ENCODE assay signal across 11 cellular contexts in genomic region chr22:37328017-37328416, GRCh38. TPM values are rescaled to one million over a fixed set of nuclear protein-coding genes. Genes with fewer than 3 reads are reported as not detected.
DNase-seq lines count a peak whose midpoint lies in the region; ATAC-seq, FAIRE-seq and TF ChIP-seq lines count a peak whose summit lies in the region.
"Had no signal": no experiment of that assay in that cellular context is flagged by ENCODE, and none has a peak within 500 bp of the region (broad histone marks: within the 10 kb centered on the region; RNA-seq: fewer than 3 reads in every experiment).

No MANE protein-coding gene starts in this region.

- peak overlapping the region; percentile 72 for H3K4me2 ChIP-seq in PC-3 (ENCODE audit: low read length)

- H3K27me3 ChIP-seq in PC-3 (ENCODE audit: low read length) = no peaks in the 10 kb centered on the region
- H3K27me3 ChIP-seq in esophagus muscularis mucosa = peaks cover 4 to 97% (median 38%) of the 10 kb centered on the region in 4 donors

- no peaks in the 10 kb centered on the region for H3F3A ChIP-seq in PC-3 (ENCODE audit: low read length, unreplicated experiment)

- 88% methylated on average over 7 of the region's 8 CpGs for WGBS in esophagus muscularis mucosa

- peaks cover 79% of the 10 kb centered on the region for H3K4me1 ChIP-seq in PC-3 (ENCODE audit: insufficient read depth, low read length)
- H3K4me1 ChIP-seq in esophagus muscularis mucosa = peaks cover 0 to 7% (median 3%) of the 10 kb centered on the region in 4 donors

- POLR2A ChIA-PET in PC-3 (lab: Charles Lee; ENCODE audit: unreplicated experiment) = no interaction called here

- H3K9me2 ChIP-seq in PC-3 (replicated peaks; ENCODE audit: low read length) = no peaks in the 10 kb centered on the region

- DNase-seq in EH (ENCODE audit: low read depth) = peak; percentile 92
- peak; percentile 93 for DNase-seq in PC-3
- DNase-seq in epithelial cell of esophagus (ENCODE audit: low read depth) = peak; percentile 94
- peak; percentile 83 for DNase-seq in renal cortical epithelial cell (ENCODE audit: low read depth)
- DNase-seq in SKM-1 treated with dmso at 0.1 percent for 144 hours (lab: John Stamatoyannopoulos, UW; ENCODE audit: unreplicated experiment) = no peak
- DNase-seq in D721Med (ENCODE audit: insufficient read length, low spot score) = no peak
- no peak for DNase-seq in esophagus muscularis mucosa (ENCODE audit: extremely low spot score)
- DNase-seq: aorta, Right ventricle myocardium superior had no signal

- 0 out of 2 replicates have a peak, but pooled peaks cover 3% of the 10 kb centered on the region for H3K79me2 ChIP-seq in PC-3 (ENCODE audit: low read length)

- CTCF ChIA-PET in PC-3 (lab: Charles Lee) = interaction anchor here (0.6 kb wide), 1 partner anchor 203 kb away, joined by 14 read pairs; no protein-coding TSS in a partner anchor

- TF ChIP-seq CTCF in PC-3 (conservative IDR thresholded peaks at IDR 0.05; ENCODE audit: low read depth, low read length) = no peak
- TF ChIP-seq CTCF in epithelial cell of esophagus (IDR thresholded peaks at IDR 0.05; ENCODE audit: insufficient read depth, low read depth, low read length, missing control alignments) = no peak
- no peak for TF ChIP-seq CTCF in D721Med (IDR thresholded peaks at IDR 0.05; ENCODE audit: insufficient read depth, missing control alignments)
- no peak for TF ChIP-seq CTCF in esophagus muscularis mucosa (IDR thresholded peaks at IDR 0.05)

- H4K20me1 ChIP-seq in PC-3 (ENCODE audit: low read length) = no peaks in the 10 kb centered on the region

- BruUV-seq in PC-3 (replicated peaks; lab: Mats Ljungman, UMichigan) = no TSS peak

- ATAC-seq in PC-3 = peak; percentile 61
- no peak for ATAC-seq in GM18861 (IDR thresholded peaks at IDR 0.05; ENCODE audit: unreplicated experiment)
- ATAC-seq: WTC11 had no signal

- no peak for TF ChIP-seq EP300 in esophagus muscularis mucosa (IDR thresholded peaks at IDR 0.05)

- intact Hi-C loops in PC-3 (cut with micrococcal nuclease) (loop anchor here (5.0 kb wide), 1 partner anchor 104 kb away; no protein-coding TSS in a partner anchor), esophagus muscularis mucosa (cut with DNase I) (no loop called here)

- H3K4me3 ChIP-seq in PC-3 (ENCODE audit: low read length) (no peak overlapping the region), epithelial cell of esophagus (ENCODE audit: low read length) (no peak overlapping the region), esophagus muscularis mucosa (no peak overlapping the region)

- H2AFZ ChIP-seq in PC-3 (ENCODE audit: low read length) = no peak overlapping the region

- H3K9me3 ChIP-seq in PC-3 (ENCODE audit: low read length) (no peaks in the 10 kb centered on the region), esophagus muscularis mucosa (no peaks in the 10 kb centered on the region)

- TF ChIP-seq POLR2A in esophagus muscularis mucosa (IDR thresholded peaks at IDR 0.05; ENCODE audit: low read depth) = no peak

- no peak for FAIRE-seq in D721Med (lab: Jason Lieb, UNC)

- H3K27ac ChIP-seq in PC-3 (ENCODE audit: low read length) (peak overlapping the region; percentile 100), esophagus muscularis mucosa (replicated peaks in 1 of 4) (no peak overlapping the region)

- H3K36me3 ChIP-seq in PC-3 (ENCODE audit: low read depth, low read length) (no peaks in the 10 kb centered on the region), esophagus muscularis mucosa (no peaks in the 10 kb centered on the region)

- peak overlapping the region; percentile 85 for H3K9ac ChIP-seq in PC-3 (ENCODE audit: low read length)

RNA-seq across cellular contexts. Expression of gene CYTH4, which starts 45.7 kb away (rescaled TPM):
- 1.9 and 4.6 TPM in 2 replicates for total RNA-seq in PC-3 (2014; rRNA removed)
- total RNA-seq in renal cortical epithelial cell = not detected in 2 replicates
- total RNA-seq in esophagus muscularis mucosa = 10 to 100 TPM in 2 of 4 donors, 1 to 10 TPM in 2; 5.1 to 27.3 (median 9.4) TPM

Comparison
In these comparisons a context has a peak if more than half of its experiments do, and no peak if none do; other contexts are left out.
1. DNase-seq: peak in EH (single experiment), PC-3 (single experiment), epithelial cell of esophagus (single experiment) and renal cortical epithelial cell (single experiment); none in SKM-1 treated with dmso at 0.1 percent for 144 hours (single experiment), D721Med (single experiment) and esophagus muscularis mucosa (single experiment).